In the genomic region with DNA sequence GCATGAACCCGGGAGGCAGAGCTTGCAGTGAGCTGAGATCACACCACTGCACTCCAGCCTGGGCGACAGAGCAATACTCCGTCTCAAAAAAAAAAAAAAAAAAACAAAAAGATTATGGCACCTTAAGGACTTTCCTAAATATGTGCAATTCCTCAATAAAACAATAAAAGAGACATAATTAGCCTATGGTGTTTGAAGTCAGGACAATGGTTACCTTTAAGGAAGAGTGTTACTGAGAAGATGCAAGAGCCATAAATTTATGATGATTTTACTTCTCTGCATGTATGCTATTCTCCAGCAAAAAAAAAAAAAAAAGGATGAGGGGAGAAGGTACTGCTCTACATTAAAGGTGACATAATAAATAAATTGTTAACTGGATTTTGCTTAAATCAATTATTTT, we compare ENCODE assay signal across 29 cellular contexts.
"Had no signal": no experiment of that assay in that cellular context is flagged by ENCODE, and none has a peak within 500 bp of the region (broad histone marks: within the 10 kb centered on the region; RNA-seq: fewer than 3 reads in every experiment).

No MANE protein-coding gene starts in this region.

- H3K9me3 Mint-ChIP-seq: dendritic cell treated with granulocyte-macrophage colony-stimulating factor and Interleukin-4, amounts not matched to agents 40 ng/mL and 50 ng/mL, for 4 days; endodermal cell had no signal

- FAIRE-seq: colon, endometrium, endothelial cell of umbilical vein, frontal cortex had no signal

- H3K27me3 ChIP-seq: colonic mucosa, dorsolateral prefrontal cortex, esophagus muscularis mucosa, esophagus squamous epithelium, foreskin keratinocyte, gastrocnemius medialis, gastroesophageal sphincter, heart left ventricle, heart right ventricle had no signal

- H3K4me1 ChIP-seq: colonic mucosa, foreskin keratinocyte, gastrocnemius medialis had no signal

- H3K27ac Mint-ChIP-seq: dendritic cell treated with granulocyte-macrophage colony-stimulating factor and Interleukin-4, amounts not matched to agents 40 ng/mL and 50 ng/mL, for 4 days; effector memory CD8-positive, alpha-beta T cell; endodermal cell had no signal

- ATAC-seq: effector memory CD8-positive, alpha-beta T cell; esophagus mucosa; gastrocnemius medialis; gastroesophageal sphincter had no signal

- DNase-seq: colonic mucosa; cortex of kidney; dermis blood vessel endothelial cell; dorsolateral prefrontal cortex; effector CD4-positive, alpha-beta T cell; effector CD8-positive, alpha-beta T cell; effector memory CD4-positive, alpha-beta T cell; effector memory CD8-positive, alpha-beta T cell; endodermal cell; erythroblast; esophagus squamous epithelium; foreskin fibroblast; foreskin keratinocyte; foreskin melanocyte; gastrocnemius medialis; glutamatergic neuron; head of caudate nucleus; heart left ventricle; heart right ventricle had no signal

- H3K4me3 Mint-ChIP-seq: dendritic cell treated with granulocyte-macrophage colony-stimulating factor and Interleukin-4, amounts not matched to agents 40 ng/mL and 50 ng/mL, for 4 days; effector memory CD8-positive, alpha-beta T cell; endodermal cell had no signal

- H3K27me3 Mint-ChIP-seq: dendritic cell treated with granulocyte-macrophage colony-stimulating factor and Interleukin-4, amounts not matched to agents 40 ng/mL and 50 ng/mL, for 4 days had no signal

- H3K4me1 Mint-ChIP-seq: endodermal cell had no signal

- H3K27ac ChIP-seq: colonic mucosa, coronary artery, dorsolateral prefrontal cortex, epithelial cell of prostate, esophagus muscularis mucosa, esophagus squamous epithelium, foreskin keratinocyte, gastrocnemius medialis, gastroesophageal sphincter had no signal

- H3K36me3 ChIP-seq: colonic mucosa, esophagus muscularis mucosa, esophagus squamous epithelium, gastrocnemius medialis, gastroesophageal sphincter, heart left ventricle, heart right ventricle had no signal

- H3K4me3 ChIP-seq: colonic mucosa, coronary artery, dorsolateral prefrontal cortex, esophagus muscularis mucosa, esophagus squamous epithelium, gastrocnemius medialis, gastroesophageal sphincter, heart right ventricle had no signal

- H3K9me3 ChIP-seq: colonic mucosa, esophagus muscularis mucosa, esophagus squamous epithelium, gastrocnemius medialis, gastroesophageal sphincter, heart left ventricle, heart right ventricle had no signal
